8 cellular contexts compared by ENCODE assay signal in genomic region chr7:87345166-87345927, GRCh38. TPM values are rescaled to one million over a fixed set of nuclear protein-coding genes. Genes with fewer than 3 reads are reported as not detected.
A peak's percentile ranks its signal among the peaks of the same experiment; 100 is the strongest.
DNase-seq lines count a peak whose midpoint lies in the region; ATAC-seq and TF ChIP-seq lines count a peak whose summit lies in the region.

TSS of gene CROT (plus strand) at chr7:87345664. CDS start at chr7:87349069, 3,405 bp downstream.

- peak within 1 kb of the TSS; percentile 57 for H3K27ac ChIP-seq in OCI-LY1 (ENCODE audit: low read depth, low read length, poor library complexity, severe bottlenecking)
- H3K27ac ChIP-seq in epithelial cell of prostate, result peak within 1 kb of the TSS; percentile 82

- peaks cover 14% of the 10 kb centered on the region for H3K79me2 ChIP-seq in OCI-LY1 (ENCODE audit: insufficient read depth, low read length)

- H3K4me1 ChIP-seq in OCI-LY1 (ENCODE audit: insufficient read depth, low read length, severe bottlenecking) (peaks cover 48% of the 10 kb centered on the region), mucosa of descending colon (ENCODE audit: low read depth) (peaks cover 8% of the 10 kb centered on the region)

- H3K9me2 ChIP-seq in OCI-LY1 (ENCODE audit: low read depth, low read length), result no peaks in the 10 kb centered on the region

- DNase-seq in DMS 273 (lab: John Stamatoyannopoulos, UW; ENCODE audit: unreplicated experiment), result peak; percentile 99
- peak; percentile 86 for DNase-seq in HuH-7 (ENCODE audit: low spot score)
- peak; percentile 88 for DNase-seq in activated T-cell treated with anti-CD3 and anti-CD28 coated beads for 4 hours
- peak; percentile 70 for DNase-seq in epithelial cell of prostate (ENCODE audit: low read depth, low spot score)
- peak; percentile 97 to 98 (median 98) for DNase-seq in mucosa of descending colon
- peak; percentile 70 to 90 for DNase-seq in stimulated activated CD8-positive, alpha-beta memory T cell treated with anti-CD3 and anti-CD28 coated beads, Interleukin-4, amount 100 ng/mL, for 1 hour (ENCODE audit: low read depth in 2 of 2, low spot score in 1 of 2)

- H3K27me3 ChIP-seq in OCI-LY1 (ENCODE audit: insufficient read depth, low read length), result no peaks in the 10 kb centered on the region

- H3K4me3 ChIP-seq in OCI-LY1 (ENCODE audit: low read depth, low read length, poor library complexity, severe bottlenecking) (peak within 1 kb of the TSS; percentile 68), mucosa of descending colon (peak within 1 kb of the TSS; percentile 56)

- H3K9me3 ChIP-seq in OCI-LY1 (ENCODE audit: low read length), result no peaks in the 10 kb centered on the region
- H3K9me3 ChIP-seq in mucosa of descending colon, result no peaks in the 10 kb centered on the region

- H4K20me1 ChIP-seq in OCI-LY1 (ENCODE audit: insufficient read depth, low read length), result no peaks in the 10 kb centered on the region

- no peaks in the 10 kb centered on the region for H3F3A ChIP-seq in OCI-LY1 (ENCODE audit: insufficient read depth, low read length)

- peak within 1 kb of the TSS; percentile 73 for H2AFZ ChIP-seq in OCI-LY1 (ENCODE audit: low read length)

- TF ChIP-seq CTCF in OCI-LY1 (IDR thresholded peaks at IDR 0.05; ENCODE audit: low read length) (0 out of 2 replicates have a peak, but pooled peaks have one; percentile 4), mucosa of descending colon (IDR thresholded peaks at IDR 0.05) (no peak)

- peak within 1 kb of the TSS; percentile 78 for H3K9ac ChIP-seq in OCI-LY1 (ENCODE audit: low read length)

- intact Hi-C loops in mucosa of descending colon (cut with DNase I, micrococcal nuclease), result no loop called here

- ATAC-seq in GM21515 (IDR thresholded peaks at IDR 0.05; ENCODE audit: unreplicated experiment) (peak; percentile 98), mucosa of descending colon (peak; percentile 99)

- H3K4me2 ChIP-seq in OCI-LY1 (ENCODE audit: low read length), result peak within 1 kb of the TSS; percentile 95

- peaks cover 41% of the 10 kb centered on the region for H3K36me3 ChIP-seq in OCI-LY1 (ENCODE audit: insufficient read depth, low read length)
- no peaks in the 10 kb centered on the region for H3K36me3 ChIP-seq in mucosa of descending colon (ENCODE audit: low read depth)

RNA-seq across cellular contexts. Expression of gene CROT, which starts in this region (rescaled TPM):
- 10 to 100 TPM; 16.9 to 28.8 (median 23.6) TPM for total RNA-seq in mucosa of descending colon

Comparison
In these comparisons a context has a peak if more than half of its experiments do, and no peak if none do; other contexts are left out.
1. Peak in every context shown above with its lines: DNase-seq, ATAC-seq, H3K4me3 ChIP-seq and H3K27ac ChIP-seq.